In the genomic region with DNA sequence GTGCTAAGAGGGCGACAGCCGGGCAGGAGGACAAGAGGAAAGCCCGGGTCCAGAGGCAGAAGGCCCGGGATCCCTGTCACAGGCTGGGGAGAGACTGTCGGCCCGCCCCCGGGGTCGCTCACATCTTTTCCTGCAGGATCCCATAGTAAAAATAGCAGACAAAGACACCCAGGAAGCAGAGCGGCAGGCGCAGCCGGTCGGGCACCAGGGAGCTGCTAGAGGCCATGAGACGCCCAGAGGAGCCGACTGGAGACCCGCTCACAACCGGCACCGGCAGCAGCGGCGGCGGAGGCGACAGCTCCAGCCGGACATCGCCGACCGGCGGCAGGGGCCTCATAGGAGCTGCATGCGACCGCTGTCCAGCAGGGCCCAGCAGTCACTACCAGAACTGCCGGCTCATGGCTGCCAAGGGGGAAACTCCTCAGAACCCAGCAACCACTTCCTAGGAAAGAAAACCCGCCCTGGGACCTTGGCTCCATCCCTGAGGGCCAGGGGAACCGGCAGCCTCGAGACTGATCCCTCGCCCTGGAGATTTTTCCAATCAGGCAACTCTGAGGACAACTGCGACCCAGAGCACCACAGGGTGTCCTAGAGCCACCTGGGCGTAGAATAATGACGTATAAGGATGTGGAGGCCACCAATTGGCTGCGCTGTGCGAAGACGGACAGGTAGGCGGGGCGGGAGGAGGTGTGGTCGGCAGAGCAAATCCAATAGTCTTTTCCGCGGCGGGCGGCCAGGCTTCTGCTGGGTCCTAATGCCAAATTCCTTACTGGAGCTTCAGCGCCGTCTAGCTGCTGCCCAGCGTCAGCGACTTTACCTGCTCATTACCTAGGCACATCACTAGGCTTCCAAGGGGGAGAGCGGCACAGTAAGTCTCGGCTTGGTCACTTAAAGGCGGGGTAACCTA, we compare ENCODE assay signal across 8 cellular contexts. TPM values are rescaled to one million over a fixed set of nuclear protein-coding genes. Genes with fewer than 3 reads are reported as not detected.
DNase-seq lines count a peak whose midpoint lies in the region; ATAC-seq and TF ChIP-seq lines count a peak whose summit lies in the region.

A gene with protein sequence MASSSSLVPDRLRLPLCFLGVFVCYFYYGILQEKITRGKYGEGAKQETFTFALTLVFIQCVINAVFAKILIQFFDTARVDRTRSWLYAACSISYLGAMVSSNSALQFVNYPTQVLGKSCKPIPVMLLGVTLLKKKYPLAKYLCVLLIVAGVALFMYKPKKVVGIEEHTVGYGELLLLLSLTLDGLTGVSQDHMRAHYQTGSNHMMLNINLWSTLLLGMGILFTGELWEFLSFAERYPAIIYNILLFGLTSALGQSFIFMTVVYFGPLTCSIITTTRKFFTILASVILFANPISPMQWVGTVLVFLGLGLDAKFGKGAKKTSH (minus strand): TSS at position 357 of the 907 bp plus-strand sequence. CDS start 131 bp downstream, at position 226.

- H4K20me1 ChIP-seq in IMR-90 (ENCODE audit: insufficient read depth, low read length) = no peaks in the 10 kb centered on the region

- H3K4me1 ChIP-seq in IMR-90 (ENCODE audit: control insufficient read depth, insufficient read depth, low read length) = peaks cover 5% of the 10 kb centered on the region

- TSS peak; percentile 64 for BruUV-seq in IMR-90 (replicated peaks; lab: Mats Ljungman, UMichigan)

- ATAC-seq in GM21526 (IDR thresholded peaks at IDR 0.05; ENCODE audit: low FRiP score, unreplicated experiment) = peak; percentile 88
- peak; percentile 100 for ATAC-seq in IMR-90 (ENCODE audit: low read depth)

- peak within 1 kb of the TSS; percentile 95 for H3K14ac ChIP-seq in IMR-90 (replicated peaks; ENCODE audit: low read depth, low read length)

- peak; percentile 88 for TF ChIP-seq CTCF in IMR-90 (conservative IDR thresholded peaks at IDR 0.05; ENCODE audit: low read depth, low read length)
- TF ChIP-seq CTCF in epithelial cell of esophagus (IDR thresholded peaks at IDR 0.05; ENCODE audit: insufficient read depth, low read depth, low read length, missing control alignments) = peak; percentile 95

- dilution Hi-C loops in IMR-90 (cut with HindIII; ENCODE audit: low sequenced_read_pairs, unreplicated experiment) = no loop called here

- H2BK20ac ChIP-seq in IMR-90 (ENCODE audit: low read depth, low read length) = peak within 1 kb of the TSS; percentile 78; the same call in 1 of the 2 replicates

- peak within 1 kb of the TSS; percentile 65 for H3K18ac ChIP-seq in IMR-90 (ENCODE audit: low read depth, low read length)

- H3K9me3 ChIP-seq in IMR-90 (ENCODE audit: control insufficient read depth, insufficient read depth, low read length) = no peaks in the 10 kb centered on the region

- peak within 1 kb of the TSS; percentile 95 for H3K27ac ChIP-seq in IMR-90 (ENCODE audit: insufficient read depth, low read length)

- H2AK9ac ChIP-seq in IMR-90 (replicated peaks; ENCODE audit: low read depth, low read length, poor library complexity) = peak within 1 kb of the TSS; percentile 88

- peak within 1 kb of the TSS; percentile 53 to 99 for H4K8ac ChIP-seq in IMR-90 (ENCODE audit: low read depth in 2 of 2, low read length in 2 of 2)

- peak within 1 kb of the TSS; percentile 95 for H4K91ac ChIP-seq in IMR-90 (ENCODE audit: insufficient read depth, low read depth, low read length)

- in situ Hi-C loops in IMR-90 (cut with MboI; ENCODE audit: low sequenced_read_pairs) = loop anchor here (5.0 to 10.0 kb wide), 2 partner anchors 139 to 287 kb away; a partner anchor contains a TSS

- peaks cover 7% of the 10 kb centered on the region; the same call in 1 of the 2 replicates for H3K9me1 ChIP-seq in IMR-90 (ENCODE audit: insufficient read depth, low read length)

- H3K9ac ChIP-seq in IMR-90 (ENCODE audit: low read depth, low read length) = peak within 1 kb of the TSS; percentile 81

- intact Hi-C loops in IMR-90 (cut with micrococcal nuclease) = loop anchor here (1.0 to 2.0 kb wide), 3 partner anchors 71 to 143 kb away; a partner anchor contains a TSS

- peak within 1 kb of the TSS; percentile 100 for H3K4me2 ChIP-seq in IMR-90 (ENCODE audit: low read depth, low read length)

- H3K4ac ChIP-seq in IMR-90 (ENCODE audit: low read depth, low read length) = peak within 1 kb of the TSS; percentile 89

- CTCF ChIA-PET in IMR-90 (lab: Yijun Ruan, JAX) = interaction anchor here (0.7 to 1.5 kb wide), 6 partner anchors 9 to 150 kb away, joined by 3 to 5 read pairs (median 3); no protein-coding TSS in a partner anchor

- peak within 1 kb of the TSS; percentile 44 for H2AK5ac ChIP-seq in IMR-90 (ENCODE audit: low read depth, low read length)

- WGBS in IMR-90 (ENCODE audit: extremely low coverage in 2 of 2, insufficient read length in 1 of 2), 2 experiments = 0% methylated on average over 17 of the region's 53 CpGs; no CpG with 5 or more reads in 1 of the 2 experiments

- H2BK120ac ChIP-seq in IMR-90 (ENCODE audit: low read depth, low read length) = peak within 1 kb of the TSS; percentile 88; the same call in 1 of the 2 replicates

- H3K36me3 ChIP-seq in IMR-90 (ENCODE audit: control insufficient read depth, insufficient read depth, low read length) = peaks cover 25% of the 10 kb centered on the region

- peak within 1 kb of the TSS; percentile 87; the same call in 1 of the 3 replicates for H2BK15ac ChIP-seq in IMR-90 (ENCODE audit: low read depth, low read length)

- H3K27me3 ChIP-seq in IMR-90 (ENCODE audit: control insufficient read depth, insufficient read depth, low read length) = no peaks in the 10 kb centered on the region

- POLR2A ChIA-PET in IMR-90 (lab: Charles Lee; ENCODE audit: unreplicated experiment) = no interaction called here

- peak within 1 kb of the TSS; percentile 96 for H2AFZ ChIP-seq in IMR-90 (replicated peaks; ENCODE audit: low read length, poor library complexity)

- H2BK5ac ChIP-seq in IMR-90 (ENCODE audit: low read depth, low read length, poor library complexity, severe bottlenecking) = peak within 1 kb of the TSS; percentile 95

- TF ChIP-seq RAD21 in IMR-90 (IDR thresholded peaks at IDR 0.05; ENCODE audit: low read length) = peak; percentile 61

- H3K4me3 ChIP-seq in IMR-90 (ENCODE audit: insufficient read depth, low read depth, low read length) = peak within 1 kb of the TSS; percentile 80
- H3K4me3 ChIP-seq in epithelial cell of esophagus (ENCODE audit: low read length) = peak within 1 kb of the TSS; percentile 97

- H3K23ac ChIP-seq in IMR-90 (ENCODE audit: low read depth, low read length) = peak within 1 kb of the TSS; percentile 67; the same call in 1 of the 2 replicates

- peak within 1 kb of the TSS; percentile 95 for H3K56ac ChIP-seq in IMR-90 (ENCODE audit: extremely low read depth, insufficient read depth, low read length)

- H4K5ac ChIP-seq in IMR-90 (ENCODE audit: low read depth, low read length) = peak within 1 kb of the TSS; percentile 98

- H3K79me1 ChIP-seq in IMR-90 (ENCODE audit: low read depth in 1 of 2, low read length in 2 of 2) = peaks cover 26 to 35% of the 10 kb centered on the region in 2 experiments

- DNase-seq in DMS114 treated with DMSO at 0.1 percent for 48 hours (lab: John Stamatoyannopoulos, UW; ENCODE audit: unreplicated experiment) = peak; percentile 97
- peak; percentile 99 for DNase-seq in IMR-90
- DNase-seq in OCI-M1 (lab: John Stamatoyannopoulos, UW) = peak; percentile 99
- DNase-seq in activated T-cell treated with anti-CD3 and anti-CD28 coated beads for 4 hours = peak; percentile 96
- DNase-seq in epithelial cell of esophagus (ENCODE audit: low read depth) = peak; percentile 100
- peak; percentile 99 for DNase-seq in mucosa of gallbladder (ENCODE audit: low spot score)
- DNase-seq in stimulated activated CD8-positive, alpha-beta memory T cell treated with anti-CD3 and anti-CD28 coated beads, Interleukin-4, amount 100 ng/mL, for 48 hours = peak; percentile 98

- TF ChIP-seq POLR2A in IMR-90 (IDR thresholded peaks at IDR 0.05; ENCODE audit: low read depth, low read length) = peak; percentile 82

TF ChIP-seq in IMR-90, 13 proteins besides CTCF, POLR2A, EP300 and RAD21:
- peak; percentile 87; the same call in 1 of the 2 replicates for TF ChIP-seq MXI1 (IDR thresholded peaks at IDR 0.05; ENCODE audit: borderline replicate concordance, low read depth, low read length)
- TF ChIP-seq, protein P1, sequence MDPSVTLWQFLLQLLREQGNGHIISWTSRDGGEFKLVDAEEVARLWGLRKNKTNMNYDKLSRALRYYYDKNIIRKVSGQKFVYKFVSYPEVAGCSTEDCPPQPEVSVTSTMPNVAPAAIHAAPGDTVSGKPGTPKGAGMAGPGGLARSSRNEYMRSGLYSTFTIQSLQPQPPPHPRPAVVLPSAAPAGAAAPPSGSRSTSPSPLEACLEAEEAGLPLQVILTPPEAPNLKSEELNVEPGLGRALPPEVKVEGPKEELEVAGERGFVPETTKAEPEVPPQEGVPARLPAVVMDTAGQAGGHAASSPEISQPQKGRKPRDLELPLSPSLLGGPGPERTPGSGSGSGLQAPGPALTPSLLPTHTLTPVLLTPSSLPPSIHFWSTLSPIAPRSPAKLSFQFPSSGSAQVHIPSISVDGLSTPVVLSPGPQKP (IDR thresholded peaks at IDR 0.05; ENCODE audit: borderline replicate concordance, low read depth, low read length) = no peak
- no peak for TF ChIP-seq CHD1 (IDR thresholded peaks at IDR 0.05; ENCODE audit: low read depth, low read length)
- no peak for TF ChIP-seq NFE2L2 (IDR thresholded peaks at IDR 0.05; ENCODE audit: low read depth, low read length)
- TF ChIP-seq SMC3 (IDR thresholded peaks at IDR 0.05; ENCODE audit: low read depth, low read length) = peak; percentile 60
- no peak for TF ChIP-seq RCOR1 (IDR thresholded peaks at IDR 0.05; ENCODE audit: insufficient replicate concordance, low read length)
- TF ChIP-seq, protein P2, sequence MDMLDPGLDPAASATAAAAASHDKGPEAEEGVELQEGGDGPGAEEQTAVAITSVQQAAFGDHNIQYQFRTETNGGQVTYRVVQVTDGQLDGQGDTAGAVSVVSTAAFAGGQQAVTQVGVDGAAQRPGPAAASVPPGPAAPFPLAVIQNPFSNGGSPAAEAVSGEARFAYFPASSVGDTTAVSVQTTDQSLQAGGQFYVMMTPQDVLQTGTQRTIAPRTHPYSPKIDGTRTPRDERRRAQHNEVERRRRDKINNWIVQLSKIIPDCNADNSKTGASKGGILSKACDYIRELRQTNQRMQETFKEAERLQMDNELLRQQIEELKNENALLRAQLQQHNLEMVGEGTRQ (IDR thresholded peaks at IDR 0.05; ENCODE audit: low read depth, low read length) = peak; percentile 31; the same call in 1 of the 2 replicates
- TF ChIP-seq MAZ (IDR thresholded peaks at IDR 0.05; ENCODE audit: borderline replicate concordance, low read depth, low read length) = peak; percentile 77; the same call in 1 of the 2 replicates

RNA-seq across cellular contexts. Expression of the gene that starts here (rescaled TPM):
- total RNA-seq in IMR-90 (2012; rRNA removed) = 66.9 and 86.2 TPM in 2 replicates
- polyA plus RNA-seq in IMR-90 (2012; rRNA removed) = 65.5 and 66.4 TPM in 2 replicates
- 39.6 and 67.3 TPM in 2 replicates for polyA plus RNA-seq in IMR-90 (2012; cell fraction: cytosol; rRNA removed)
- 24.1 and 65.4 TPM in 2 replicates for polyA plus RNA-seq in IMR-90 (2012; cell fraction: nucleus; rRNA removed; ENCODE audit: low replicate concordance)
- 35.3 TPM for total RNA-seq in mucosa of gallbladder

Comparison
In these comparisons a context has a peak if more than half of its experiments do, and no peak if none do; other contexts are left out.
1. Peak in every context shown above with its lines: DNase-seq, ATAC-seq, H3K4me3 ChIP-seq and H3K27ac ChIP-seq.